Comparison of ENCODE assay signal across 8 cellular contexts in genomic region chr16:67521095-67521804, GRCh38. TPM values are rescaled to one million over a fixed set of nuclear protein-coding genes. Genes with fewer than 3 reads are reported as not detected.
DNase-seq lines count a peak whose midpoint lies in the region; ATAC-seq, FAIRE-seq and TF ChIP-seq lines count a peak whose summit lies in the region.

No MANE protein-coding gene starts in this region.

- peak; percentile 51 for DNase-seq in D721Med (ENCODE audit: insufficient read length, low spot score)
- peak; percentile 98 for DNase-seq in NT2/D1 (ENCODE audit: low read depth, low spot score)
- DNase-seq in activated CD8-positive, alpha-beta memory T cell treated with anti-CD3 and anti-CD28 coated beads, Interleukin-2, amount 50 U/mL, for 4 hours, result peak; percentile 98
- peak; percentile 97 for DNase-seq in endothelial cell of umbilical vein (ENCODE audit: low read depth, low spot score)
- peak; percentile 93 for DNase-seq in midbrain (lab: John Stamatoyannopoulos, UW)
- DNase-seq in stimulated activated CD8-positive, alpha-beta memory T cell treated with anti-CD3 and anti-CD28 coated beads, Interleukin-15, amount 100 ng/mL, for 48 hours (ENCODE audit: low read depth in 2 of 2), result peak; percentile 93 to 94

- BruUV-seq in endothelial cell of umbilical vein (replicated peaks; lab: Mats Ljungman, UMichigan), result TSS peak; percentile 57

- H3K27me3 ChIP-seq in HUES6 (ENCODE audit: control insufficient read depth, insufficient read depth, low read length) (peaks cover 42% of the 10 kb centered on the region), NT2/D1 (ENCODE audit: insufficient read depth, insufficient read length) (peaks cover 6% of the 10 kb centered on the region), endothelial cell of umbilical vein (ENCODE audit: control insufficient read depth in 2 of 2, insufficient read depth in 2 of 2, low read length in 2 of 2) (no peaks in the 10 kb centered on the region)

- peak overlapping the region; percentile 81 for H2AFZ ChIP-seq in endothelial cell of umbilical vein (ENCODE audit: low read depth, low read length)

- no peaks in the 10 kb centered on the region for H3K9me1 ChIP-seq in endothelial cell of umbilical vein (replicated peaks; ENCODE audit: control insufficient read depth, extremely low read depth, insufficient read depth, low read length)

- no peaks in the 10 kb centered on the region for H3K36me3 ChIP-seq in HUES6 (ENCODE audit: control insufficient read depth, insufficient read depth, low read length)
- H3K36me3 ChIP-seq in NT2/D1 (ENCODE audit: insufficient read depth, insufficient read length, low read length), result no peaks in the 10 kb centered on the region
- H3K36me3 ChIP-seq in endothelial cell of umbilical vein (ENCODE audit: control insufficient read depth in 2 of 2, extremely low read depth in 1 of 2, insufficient read depth in 2 of 2, low read length in 2 of 2), result no peaks in the 10 kb centered on the region

- H3K4me3 ChIP-seq in HUES6 (ENCODE audit: low read depth, low read length), result peak overlapping the region; percentile 72
- H3K4me3 ChIP-seq in NT2/D1 (ENCODE audit: insufficient read length, low read depth), result peak overlapping the region; percentile 32
- H3K4me3 ChIP-seq in endothelial cell of umbilical vein (replicated peaks in 1 of 3; ENCODE audit: insufficient read depth in 1 of 3, low read depth in 1 of 3, low read length in 3 of 3), result peak overlapping the region in 2 of 3 experiments; percentile 30 to 45

- intact Hi-C loops in endothelial cell of umbilical vein (cut with micrococcal nuclease), result loop anchor here (1.0 to 10.0 kb wide), 7 partner anchors 16 to 404 kb away; partner anchors contain the start of genes CTCF, RANBP10 and TSNAXIP1

- peak overlapping the region; percentile 80 for H3K4me2 ChIP-seq in endothelial cell of umbilical vein (ENCODE audit: insufficient read depth, low read length)

- TF ChIP-seq CTCF in D721Med (IDR thresholded peaks at IDR 0.05; ENCODE audit: insufficient read depth, missing control alignments) (peak; percentile 99), endothelial cell of umbilical vein (IDR thresholded peaks at IDR 0.05; ENCODE audit: extremely low read depth in 1 of 2, insufficient read depth in 1 of 2, low read depth in 1 of 2, low read length in 2 of 2) (peak; percentile 83 to 100)

- H4K20me1 ChIP-seq in endothelial cell of umbilical vein (replicated peaks; ENCODE audit: control insufficient read depth, extremely low read depth, insufficient read depth, low read length), result no peaks in the 10 kb centered on the region

- no peak for FAIRE-seq in D721Med (lab: Jason Lieb, UNC)
- peak; percentile 99 for FAIRE-seq in endothelial cell of umbilical vein (lab: Jason Lieb, UNC)

- POLR2A ChIA-PET in endothelial cell of umbilical vein (lab: Charles Lee), result interaction anchor here (0.5 to 1.3 kb wide), 10 partner anchors 18 to 356 kb away, joined by 3 to 7 read pairs (median 4); partner anchors contain the start of gene ACD

- H3K9ac ChIP-seq in HUES6 (ENCODE audit: low read length), result peak overlapping the region; percentile 61
- H3K9ac ChIP-seq in NT2/D1 (ENCODE audit: insufficient read length, low read depth), result peak overlapping the region; percentile 67
- peak overlapping the region; percentile 78 for H3K9ac ChIP-seq in endothelial cell of umbilical vein (replicated peaks; ENCODE audit: extremely low read depth, insufficient read depth, low read length)

- H3K4me1 ChIP-seq in HUES6 (ENCODE audit: control insufficient read depth, insufficient read depth, low read length), result peaks cover 5% of the 10 kb centered on the region; the same call in 1 of the 2 replicates
- peaks cover 8% of the 10 kb centered on the region for H3K4me1 ChIP-seq in NT2/D1 (ENCODE audit: insufficient read depth, insufficient read length)
- peaks cover 11% of the 10 kb centered on the region for H3K4me1 ChIP-seq in endothelial cell of umbilical vein (ENCODE audit: control insufficient read depth, extremely low read depth, insufficient read depth, low read length)

- H3K79me2 ChIP-seq in endothelial cell of umbilical vein (ENCODE audit: control insufficient read depth, insufficient read depth, low read length), result no peaks in the 10 kb centered on the region

- H3K9me3 ChIP-seq in HUES6 (ENCODE audit: control insufficient read depth, insufficient read depth, low read depth, low read length) (no peaks in the 10 kb centered on the region), NT2/D1 (ENCODE audit: insufficient read depth, low read length) (peaks cover 40% of the 10 kb centered on the region; the same call in 1 of the 2 replicates), endothelial cell of umbilical vein (replicated peaks; ENCODE audit: control insufficient read depth, insufficient read depth, low read length) (no peaks in the 10 kb centered on the region)

- H3K27ac ChIP-seq in HUES6 (ENCODE audit: low read depth, low read length) (no peak overlapping the region; the same call in 1 of the 2 replicates), endothelial cell of umbilical vein (ENCODE audit: insufficient read depth, low read depth, low read length) (peak overlapping the region; percentile 89)

- TF ChIP-seq POLR2A in endothelial cell of umbilical vein (IDR thresholded peaks at IDR 0.05; ENCODE audit: low read depth, low read length), result peak; percentile 68

- ATAC-seq in GM21447 (IDR thresholded peaks at IDR 0.05; ENCODE audit: unreplicated experiment), result peak; percentile 63

- CTCF ChIA-PET in endothelial cell of umbilical vein (lab: Charles Lee), result interaction anchor here (0.6 to 7.3 kb wide), 72 partner anchors 8 to 540 kb away, joined by 3 to 246 read pairs (median 4); partner anchors contain the start of genes ACD, AGRP, ATP6V0D1 and C16orf86

- dilution Hi-C loops in endothelial cell of umbilical vein (cut with MboI; ENCODE audit: extremely low pct_ligation_motif_present, low sequenced_read_pairs), result no loop called here

TF ChIP-seq in endothelial cell of umbilical vein, 7 proteins besides CTCF, POLR2A, EP300 and RAD21:
- TF ChIP-seq GATA2 (IDR thresholded peaks at IDR 0.05; ENCODE audit: insufficient read depth, insufficient read length, low read depth, low read length), result no peak
- no peak for TF ChIP-seq JUN (IDR thresholded peaks at IDR 0.05; ENCODE audit: borderline replicate concordance, insufficient read depth, insufficient read length, low read depth)
- TF ChIP-seq, protein P1, sequence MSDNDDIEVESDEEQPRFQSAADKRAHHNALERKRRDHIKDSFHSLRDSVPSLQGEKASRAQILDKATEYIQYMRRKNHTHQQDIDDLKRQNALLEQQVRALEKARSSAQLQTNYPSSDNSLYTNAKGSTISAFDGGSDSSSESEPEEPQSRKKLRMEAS (IDR thresholded peaks at IDR 0.05; ENCODE audit: insufficient read depth, insufficient read length), result no peak
- peak; percentile 29 for TF ChIP-seq MYC (IDR thresholded peaks at IDR 0.05; ENCODE audit: low read depth, low read length)
- no peak for TF ChIP-seq EZH2 (IDR thresholded peaks at IDR 0.05; ENCODE audit: borderline replicate concordance, low read depth, low read length, severe bottlenecking)
- TF ChIP-seq FOS (IDR thresholded peaks at IDR 0.05; ENCODE audit: borderline replicate concordance, insufficient read depth, low read length), result no peak
- peak; percentile 40 for TF ChIP-seq POLR2AphosphoS5 (IDR thresholded peaks at IDR 0.05; ENCODE audit: insufficient read depth, low read depth, low read length)

RNA-seq across cellular contexts. Expression of gene RIPOR1, which starts 7.4 kb away (rescaled TPM):
- 137 and 144 TPM in 2 replicates for total RNA-seq in endothelial cell of umbilical vein
- polyA plus RNA-seq in endothelial cell of umbilical vein, result 41.6 and 45.3 TPM in 2 replicates
- 29.3 and 37.8 TPM in 2 replicates for polyA plus RNA-seq in endothelial cell of umbilical vein (2011; cell fraction: cytosol; rRNA removed)
- 161 and 168 TPM in 2 replicates for polyA plus RNA-seq in endothelial cell of umbilical vein (2011; cell fraction: nucleus; rRNA removed)
- polyA plus RNA-seq in endothelial cell of umbilical vein (2012), result 90.7 and 108 TPM in 2 replicates
- polyA minus RNA-seq in endothelial cell of umbilical vein, result 46.1 and 61.3 TPM in 2 replicates
- 23.0 TPM for polyA minus RNA-seq in endothelial cell of umbilical vein (2011; cell fraction: cytosol; rRNA and poly(A)+ RNA removed)
- polyA minus RNA-seq in endothelial cell of umbilical vein (2011; cell fraction: nucleus; rRNA and poly(A)+ RNA removed), result 49.3 and 63.4 TPM in 2 replicates

RNA-seq across cellular contexts. Expression of gene AGRP, which starts 37.9 kb away (rescaled TPM):
- total RNA-seq in endothelial cell of umbilical vein, result not detected in 2 replicates
- not detected in 2 replicates for polyA plus RNA-seq in endothelial cell of umbilical vein
- polyA plus RNA-seq in endothelial cell of umbilical vein (2011; cell fraction: cytosol; rRNA removed), result not detected in 2 replicates
- not detected in 2 replicates for polyA plus RNA-seq in endothelial cell of umbilical vein (2011; cell fraction: nucleus; rRNA removed)
- not detected in 2 replicates for polyA plus RNA-seq in endothelial cell of umbilical vein (2012)
- not detected in 2 replicates for polyA minus RNA-seq in endothelial cell of umbilical vein
- not detected for polyA minus RNA-seq in endothelial cell of umbilical vein (2011; cell fraction: cytosol; rRNA and poly(A)+ RNA removed)
- polyA minus RNA-seq in endothelial cell of umbilical vein (2011; cell fraction: nucleus; rRNA and poly(A)+ RNA removed), result not detected in 2 replicates

RNA-seq across cellular contexts. Expression of gene ATP6V0D1, which starts 40.3 kb away (rescaled TPM):
- 77.1 and 82.8 TPM in 2 replicates for total RNA-seq in endothelial cell of umbilical vein
- polyA plus RNA-seq in endothelial cell of umbilical vein, result 232 and 254 TPM in 2 replicates
- 157 and 178 TPM in 2 replicates for polyA plus RNA-seq in endothelial cell of umbilical vein (2011; cell fraction: cytosol; rRNA removed)
- polyA plus RNA-seq in endothelial cell of umbilical vein (2011; cell fraction: nucleus; rRNA removed), result 77.5 and 83.5 TPM in 2 replicates
- 133 and 143 TPM in 2 replicates for polyA plus RNA-seq in endothelial cell of umbilical vein (2012)
- 213 and 277 TPM in 2 replicates for polyA minus RNA-seq in endothelial cell of umbilical vein
- polyA minus RNA-seq in endothelial cell of umbilical vein (2011; cell fraction: cytosol; rRNA and poly(A)+ RNA removed), result 89.4 TPM
- polyA minus RNA-seq in endothelial cell of umbilical vein (2011; cell fraction: nucleus; rRNA and poly(A)+ RNA removed), result 35.4 and 43.4 TPM in 2 replicates

RNA-seq across cellular contexts. Expression of gene CTCF, which starts 41.1 kb away (rescaled TPM):
- 40.0 and 40.7 TPM in 2 replicates for total RNA-seq in endothelial cell of umbilical vein
- 16.9 and 20.7 TPM in 2 replicates for polyA plus RNA-seq in endothelial cell of umbilical vein
- 27.9 and 31.1 TPM in 2 replicates for polyA plus RNA-seq in endothelial cell of umbilical vein (2011; cell fraction: cytosol; rRNA removed)
- polyA plus RNA-seq in endothelial cell of umbilical vein (2011; cell fraction: nucleus; rRNA removed), result 29.5 and 35.6 TPM in 2 replicates
- polyA plus RNA-seq in endothelial cell of umbilical vein (2012), result 26.3 and 34.7 TPM in 2 replicates
- 35.9 and 42.7 TPM in 2 replicates for polyA minus RNA-seq in endothelial cell of umbilical vein
- polyA minus RNA-seq in endothelial cell of umbilical vein (2011; cell fraction: cytosol; rRNA and poly(A)+ RNA removed), result 32.0 TPM
- polyA minus RNA-seq in endothelial cell of umbilical vein (2011; cell fraction: nucleus; rRNA and poly(A)+ RNA removed), result 21.0 and 28.5 TPM in 2 replicates
